ENCODE assay signal across 14 cellular contexts in genomic region chr10:31701546-31701945, GRCh38.
DNase-seq lines count a peak whose midpoint lies in the region; ATAC-seq and TF ChIP-seq lines count a peak whose summit lies in the region.
"Had no signal": no experiment of that assay in that cellular context is flagged by ENCODE, and none has a peak within 500 bp of the region (broad histone marks: within the 10 kb centered on the region; RNA-seq: fewer than 3 reads in every experiment).

No MANE protein-coding gene starts in this region.

- H3K9me3 ChIP-seq in right cardiac atrium (ENCODE audit: control insufficient read depth, low read length) (no peaks in the 10 kb centered on the region), esophagus squamous epithelium (no peaks in the 10 kb centered on the region), psoas muscle (no peaks in the 10 kb centered on the region), vagina (no peaks in the 10 kb centered on the region)

- 30% methylated on average over 5 of the region's 5 CpGs for WGBS in right cardiac atrium
- WGBS in esophagus squamous epithelium, 2 donors: 29 to 39% methylated on average over 1 to 3 of the region's 5 CpGs
- WGBS in psoas muscle, 3 donors: 44 to 55% (median 50%) methylated on average over 5 of the region's 5 CpGs

- ATAC-seq in right cardiac atrium (no peak), psoas muscle (no peak), HG03135 (IDR thresholded peaks at IDR 0.05; ENCODE audit: unreplicated experiment) (no peak), GM19035 (IDR thresholded peaks at IDR 0.05; ENCODE audit: unreplicated experiment) (no peak), GM19452 (IDR thresholded peaks at IDR 0.05; ENCODE audit: unreplicated experiment) (no peak)
- ATAC-seq: activated CD8-positive, alpha-beta T cell treated with anti-CD3 and anti-CD28 coated beads, Interleukin-2, amount 10 ng/mL, durations not matched to agents 7 days and 5 days had no signal

- no peak for TF ChIP-seq CTCF in esophagus squamous epithelium (IDR thresholded peaks at IDR 0.05)
- TF ChIP-seq CTCF in psoas muscle (IDR thresholded peaks at IDR 0.05): no peak
- TF ChIP-seq CTCF in vagina (IDR thresholded peaks at IDR 0.05): no peak

- intact Hi-C loops in right cardiac atrium (cut with DNase I): loop anchor here in 2 of 4 donors (10.0 kb wide), 1 partner anchor 103 kb away; no protein-coding TSS in a partner anchor
- intact Hi-C loops in cardiac septum (cut with DNase I): loop anchor here (10.0 kb wide), 1 partner anchor 667 kb away; the partner anchor contains the start of gene ZNF438
- intact Hi-C loops in esophagus squamous epithelium (cut with DNase I): no loop called here
- intact Hi-C loops in psoas muscle (cut with DNase I): no loop called here
- intact Hi-C loops in vagina (cut with DNase I): no loop called here

- H3K27me3 ChIP-seq in right cardiac atrium (ENCODE audit: control insufficient read depth, insufficient read depth) (no peaks in the 10 kb centered on the region), esophagus squamous epithelium (no peaks in the 10 kb centered on the region), psoas muscle (ENCODE audit: insufficient read depth in 3 of 3, low read length in 2 of 3) (no peaks in the 10 kb centered on the region), vagina (no peaks in the 10 kb centered on the region)

- H3K36me3 ChIP-seq in esophagus squamous epithelium: no peaks in the 10 kb centered on the region
- no peaks in the 10 kb centered on the region for H3K36me3 ChIP-seq in psoas muscle (ENCODE audit: insufficient read depth in 1 of 2, low read depth in 1 of 2)
- H3K36me3 ChIP-seq in vagina: no peaks in the 10 kb centered on the region

- peaks cover 22% of the 10 kb centered on the region for H3K4me1 ChIP-seq in right cardiac atrium (ENCODE audit: control insufficient read depth, insufficient read depth, low read length)
- peaks cover 12 to 73% (median 36%) of the 10 kb centered on the region in 3 donors for H3K4me1 ChIP-seq in esophagus squamous epithelium
- peaks cover 43% of the 10 kb centered on the region for H3K4me1 ChIP-seq in psoas muscle
- peaks cover 69% of the 10 kb centered on the region for H3K4me1 ChIP-seq in vagina

- TF ChIP-seq POLR2A in esophagus squamous epithelium (IDR thresholded peaks at IDR 0.05) (no peak), vagina (IDR thresholded peaks at IDR 0.05) (no peak)

- DNase-seq in right cardiac atrium: peak; percentile 39 to 69 (median 59)
- DNase-seq in cardiac septum (ENCODE audit: low spot score): no peak
- no peak for DNase-seq in esophagus squamous epithelium (lab: John Stamatoyannopoulos, UW)
- no peak for DNase-seq in psoas muscle
- no peak for DNase-seq in vagina (ENCODE audit: extremely low spot score in 2 of 2)
- DNase-seq: activated CD8-positive, alpha-beta T cell treated with anti-CD3 and anti-CD28 coated beads, Interleukin-2, amount 10 ng/mL, durations not matched to agents 7 days and 5 days; activated gamma-delta T cell; DMS 273 treated with DMSO at 0.1 percent for 48 hours; Karpas-422; NCI-H526 treated with DMSO at 0.1 percent for 48 hours; SHP77 had no signal

- no peak overlapping the region for H3K4me3 ChIP-seq in right cardiac atrium (ENCODE audit: low read length)
- H3K4me3 ChIP-seq in esophagus squamous epithelium: no peak overlapping the region
- no peak overlapping the region for H3K4me3 ChIP-seq in psoas muscle
- H3K4me3 ChIP-seq in vagina: no peak overlapping the region

- H3K27ac ChIP-seq in right cardiac atrium (ENCODE audit: low read length) (peak overlapping the region; percentile 93), esophagus squamous epithelium (peak overlapping the region; percentile 46 to 90 (median 78)), psoas muscle (peak overlapping the region; percentile 31), vagina (peak overlapping the region; percentile 94)

Comparison
In these comparisons a context has a peak if more than half of its experiments do, and no peak if none do; other contexts are left out.
1. DNase-seq: peak in right cardiac atrium (3 of 3); none in cardiac septum (single experiment), esophagus squamous epithelium (single experiment), psoas muscle (0 of 2) and vagina (0 of 2).
2. H3K27ac ChIP-seq: peak in every context shown above with its lines; median percentile 94 in vagina; 93 in right cardiac atrium; 78 in esophagus squamous epithelium; 31 in psoas muscle.